In genomic region chr1:5943373-5944068, GRCh38 we compare ENCODE assay signal across 11 cellular contexts.
"Had no signal": no experiment of that assay in that cellular context is flagged by ENCODE, and none has a peak within 500 bp of the region (broad histone marks: within the 10 kb centered on the region; RNA-seq: fewer than 3 reads in every experiment).

No MANE protein-coding gene starts in this region.

- H3K9me3 ChIP-seq: colonic mucosa, gastroesophageal sphincter, left lung, pancreas, transverse colon had no signal

- H3K4me3 Mint-ChIP-seq: activated naive CD8-positive, alpha-beta T cell treated with anti-CD3 and anti-CD28 coated beads, Interleukin-2, amount 10 ng/mL, durations not matched to agents 7 days and 5 days; T-cell had no signal

- H3K4me1 Mint-ChIP-seq: activated naive CD8-positive, alpha-beta T cell treated with anti-CD3 and anti-CD28 coated beads, Interleukin-2, amount 10 ng/mL, durations not matched to agents 7 days and 5 days; T-cell had no signal

- H3K27ac Mint-ChIP-seq: activated naive CD8-positive, alpha-beta T cell treated with anti-CD3 and anti-CD28 coated beads, Interleukin-2, amount 10 ng/mL, durations not matched to agents 7 days and 5 days; T-cell had no signal

- H3K36me3 ChIP-seq: colonic mucosa, transverse colon had no signal

- H3K4me3 ChIP-seq: colonic mucosa, gastroesophageal sphincter, left lung, pancreas, SK-N-MC, transverse colon had no signal

- H3K27me3 Mint-ChIP-seq: activated naive CD8-positive, alpha-beta T cell treated with anti-CD3 and anti-CD28 coated beads, Interleukin-2, amount 10 ng/mL, durations not matched to agents 7 days and 5 days; T-cell had no signal

- H3K9me3 Mint-ChIP-seq: activated naive CD8-positive, alpha-beta T cell treated with anti-CD3 and anti-CD28 coated beads, Interleukin-2, amount 10 ng/mL, durations not matched to agents 7 days and 5 days; T-cell had no signal

- H3K27me3 ChIP-seq: colonic mucosa, gastroesophageal sphincter, left lung, pancreas, transverse colon had no signal

- DNase-seq: activated CD4-positive, alpha-beta T cell treated with anti-CD3 and anti-CD28 coated beads for 48 hours; activated naive CD8-positive, alpha-beta T cell treated with anti-CD3 and anti-CD28 coated beads, Interleukin-2, amount 10 ng/mL, durations not matched to agents 7 days and 5 days; colonic mucosa; effector memory CD4-positive, alpha-beta T cell; mesendoderm; pancreas; transverse colon had no signal

- H3K4me1 ChIP-seq: colonic mucosa, gastroesophageal sphincter, left lung, pancreas, transverse colon had no signal

- ATAC-seq: gastroesophageal sphincter, left lung, pancreas, T-cell had no signal
